9 cellular contexts compared by ENCODE assay signal in the genomic region with DNA sequence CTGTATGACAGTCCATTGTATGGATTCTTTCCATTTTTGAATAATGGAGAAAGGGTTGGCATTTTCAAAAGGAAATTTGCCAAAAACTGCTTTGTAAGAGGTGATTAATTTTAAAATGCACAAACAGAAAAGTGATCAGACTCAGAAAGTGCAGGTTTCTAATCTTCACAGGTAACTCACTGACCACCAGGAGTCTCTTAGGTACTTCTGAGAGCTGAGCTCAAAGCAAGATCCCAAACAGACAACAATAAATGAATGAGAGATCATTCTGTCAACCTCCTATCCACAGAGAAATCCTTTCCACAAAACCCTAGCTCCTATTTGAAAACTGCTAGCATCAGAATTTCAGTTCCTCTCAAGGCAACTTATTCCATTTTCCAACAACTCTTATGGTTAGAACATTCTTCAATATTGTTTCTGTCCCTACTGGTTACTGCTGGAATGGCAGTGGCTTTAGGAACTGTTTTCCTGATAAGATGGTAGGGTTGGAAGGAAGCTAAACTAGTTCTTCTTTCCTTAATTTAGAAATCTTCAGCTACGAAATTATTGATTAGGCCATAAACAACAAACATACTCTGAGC. TPM values are rescaled to one million over a fixed set of nuclear protein-coding genes. Genes with fewer than 3 reads are reported as not detected.
A peak's percentile ranks its signal among the peaks of the same experiment; 100 is the strongest.
DNase-seq lines count a peak whose midpoint lies in the region; ATAC-seq and TF ChIP-seq lines count a peak whose summit lies in the region.
"Had no signal": no experiment of that assay in that cellular context is flagged by ENCODE, and none has a peak within 500 bp of the region (broad histone marks: within the 10 kb centered on the region; RNA-seq: fewer than 3 reads in every experiment).

No MANE protein-coding gene starts in this region.

- 0% methylated on average over 1 of the region's 1 CpG for WGBS in prostate gland

- H3K9me3 ChIP-seq in prostate gland, result no peaks in the 10 kb centered on the region

- H3K36me3 ChIP-seq in prostate gland (no peaks in the 10 kb centered on the region), H7 (replicated peaks; ENCODE audit: control insufficient read depth, insufficient read depth, low read length) (no peaks in the 10 kb centered on the region)

- no peak overlapping the region for H3K27ac ChIP-seq in prostate gland

- TF ChIP-seq CTCF in chondrocyte (IDR thresholded peaks at IDR 0.05) (peak; percentile 75), prostate gland (IDR thresholded peaks at IDR 0.05) (peak in 3 of 4 experiments; percentile 13 to 61 (median 46))

- H3K27me3 Mint-ChIP-seq in chondrocyte (ENCODE audit: low read depth), result no peaks in the 10 kb centered on the region

- no peak for ATAC-seq in GM19463 (IDR thresholded peaks at IDR 0.05; ENCODE audit: unreplicated experiment)

- no peak overlapping the region for H3K4me3 Mint-ChIP-seq in chondrocyte (ENCODE audit: unreplicated experiment)

- DNase-seq in NCI-H146 (lab: John Stamatoyannopoulos, UW), result peak; percentile 19
- no peak for DNase-seq in NCI-H146 treated with DMSO at 0.1 percent for 48 hours (lab: John Stamatoyannopoulos, UW; ENCODE audit: unreplicated experiment)
- peak; percentile 26 for DNase-seq in NCI-H460 (ENCODE audit: extremely low read depth, low read depth)
- no peak for DNase-seq in chondrocyte (ENCODE audit: low spot score)
- no peak for DNase-seq in prostate gland (ENCODE audit: low spot score)
- no peak for DNase-seq in H7
- DNase-seq in activated CD8-positive, alpha-beta memory T cell treated with anti-CD3 and anti-CD28 coated beads, Interleukin-2, amount 50 U/mL, for 4 hours, result no peak

- H3K36me3 Mint-ChIP-seq in chondrocyte (ENCODE audit: low read depth), result peaks cover 2% of the 10 kb centered on the region

- no peaks in the 10 kb centered on the region for H3K4me1 ChIP-seq in prostate gland (replicated peaks)

- no peak overlapping the region for H3K27ac Mint-ChIP-seq in chondrocyte (ENCODE audit: unreplicated experiment)

- no peak for TF ChIP-seq POLR2A in prostate gland (IDR thresholded peaks at IDR 0.05)

- H3K9me3 Mint-ChIP-seq in chondrocyte (ENCODE audit: low read depth), result peaks cover 7% of the 10 kb centered on the region

- H3K27me3 ChIP-seq in prostate gland (replicated peaks; ENCODE audit: insufficient read depth) (no peaks in the 10 kb centered on the region), H7 (ENCODE audit: control insufficient read depth, insufficient read depth, low read length) (no peaks in the 10 kb centered on the region)

- H3K4me3 ChIP-seq in prostate gland (no peak overlapping the region), H7 (ENCODE audit: insufficient read depth, low read depth, low read length) (no peak overlapping the region)
- H3K4me3 ChIP-seq: lung had no signal

- H3K4me1 Mint-ChIP-seq in chondrocyte (ENCODE audit: low read depth), result peaks cover 28% of the 10 kb centered on the region

- intact Hi-C loops in prostate gland (cut with DNase I), result no loop called here

RNA-seq across cellular contexts. Expression of a gene that starts 20.6 kb away (rescaled TPM):
- not detected in 2 replicates for total RNA-seq in NCI-H460 (2014; rRNA removed; shearing (Covaris generic))
- not detected in 2 replicates for polyA plus RNA-seq in NCI-H460 (2014; cell fraction: nucleus; rRNA removed)
- total RNA-seq in chondrocyte (1.6 to 8.5 TPM (median 8.2 TPM) in 3 replicates), prostate gland (10 to 100 TPM; 10.3 to 14.0 TPM)
- 5.9 and 6.5 TPM in 2 replicates for total RNA-seq in H7 (2014; rRNA removed; shearing (Covaris generic))

RNA-seq across cellular contexts. Expression of a gene that starts 49.1 kb away (rescaled TPM):
- not detected in 2 replicates for total RNA-seq in NCI-H460 (2014; rRNA removed; shearing (Covaris generic))
- polyA plus RNA-seq in NCI-H460 (2014; cell fraction: nucleus; rRNA removed), result not detected in 2 replicates
- total RNA-seq in chondrocyte (0.31 to 1.8 TPM (median 1.7 TPM) in 3 replicates), prostate gland (1 to 10 TPM; 4.5 to 5.6 TPM)
- 0.69 and 2.4 TPM in 2 replicates for total RNA-seq in H7 (2014; rRNA removed; shearing (Covaris generic))

Comparison
In these comparisons a context has a peak if more than half of its experiments do, and no peak if none do; other contexts are left out.
1. DNase-seq: peak in NCI-H146 (single experiment) and NCI-H460 (single experiment); none in NCI-H146 treated with DMSO at 0.1 percent for 48 hours (single experiment), chondrocyte (single experiment), prostate gland (single experiment), H7 (single experiment) and activated CD8-positive, alpha-beta memory T cell treated with anti-CD3 and anti-CD28 coated beads, Interleukin-2, amount 50 U/mL, for 4 hours (single experiment).